ENCODE assay signal across 20 cellular contexts in the genomic region with DNA sequence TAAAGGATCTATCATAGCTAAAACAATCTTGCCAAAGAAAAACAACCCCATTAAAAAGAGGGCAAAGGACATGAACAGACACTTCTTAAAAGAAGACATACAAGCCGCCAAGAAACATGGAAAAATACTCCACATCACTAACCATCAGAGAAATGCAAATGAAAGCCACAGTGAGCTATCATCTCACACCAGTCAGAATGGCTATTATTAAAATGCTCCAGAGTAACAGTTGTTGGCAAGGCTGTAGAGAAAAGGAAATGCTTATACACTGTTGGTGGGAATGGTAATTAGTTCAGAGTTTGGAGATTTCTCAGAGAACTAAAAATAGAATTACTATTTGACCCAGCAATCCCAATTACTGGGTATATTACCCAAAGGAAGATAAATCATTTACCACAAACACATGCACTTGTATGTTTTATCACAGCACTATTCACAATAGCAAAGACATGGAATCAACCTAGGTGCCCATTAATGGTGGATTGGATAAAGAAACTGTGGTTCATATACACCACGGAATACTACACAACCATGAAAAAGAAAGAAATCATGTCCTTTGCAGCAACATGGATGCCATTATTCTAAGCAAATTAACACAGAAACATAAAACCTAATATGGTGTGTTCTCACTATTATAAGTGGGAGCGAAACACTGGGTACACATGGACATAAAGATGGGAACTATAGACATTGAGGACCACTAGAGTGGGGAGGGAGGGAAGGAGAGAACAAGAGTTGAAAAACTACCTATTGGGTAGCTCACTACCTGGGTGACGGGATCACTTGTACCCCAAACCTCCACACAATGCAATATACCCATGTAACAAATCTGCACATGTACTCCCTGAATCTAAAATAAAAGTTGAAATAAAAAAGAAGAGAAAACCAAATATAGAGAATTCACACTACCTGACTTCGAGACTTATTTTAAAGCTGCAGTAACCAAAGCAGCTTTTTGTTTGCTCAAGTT. TPM values are rescaled to one million over a fixed set of nuclear protein-coding genes. Genes with fewer than 3 reads are reported as not detected.
DNase-seq lines count a peak whose midpoint lies in the region; ATAC-seq, FAIRE-seq and TF ChIP-seq lines count a peak whose summit lies in the region.
"Had no signal": no experiment of that assay in that cellular context is flagged by ENCODE, and none has a peak within 500 bp of the region (broad histone marks: within the 10 kb centered on the region; RNA-seq: fewer than 3 reads in every experiment).

No MANE protein-coding gene starts in this region.

- TF ChIP-seq CTCF in WTC11 (IDR thresholded peaks at IDR 0.05): no peak

- no peaks in the 10 kb centered on the region for H3K36me3 Mint-ChIP-seq in activated CD4-positive, alpha-beta T cell treated with anti-CD3 and anti-CD28 coated beads for 36 hours (ENCODE audit: low read depth)
- H3K36me3 Mint-ChIP-seq in WTC11: no peaks in the 10 kb centered on the region
- no peaks in the 10 kb centered on the region for H3K36me3 Mint-ChIP-seq in activated CD8-positive, alpha-beta memory T cell treated with anti-CD3 and anti-CD28 coated beads, Interleukin-2, amount 10 ng/mL, durations not matched to agents 7 days and 5 days
- H3K36me3 Mint-ChIP-seq: stimulated activated memory B cell treated with anti-CD40 and anti-IgM and Interleukin-4, amounts not matched to agents 10 μg/mL and 1 μg/mL and 100 μg/mL, for 72 hours had no signal

- no peak overlapping the region for H3K4me3 Mint-ChIP-seq in activated CD4-positive, alpha-beta T cell treated with anti-CD3 and anti-CD28 coated beads for 36 hours
- no peak overlapping the region for H3K4me3 Mint-ChIP-seq in WTC11
- H3K4me3 Mint-ChIP-seq in activated CD8-positive, alpha-beta memory T cell treated with anti-CD3 and anti-CD28 coated beads, Interleukin-2, amount 10 ng/mL, durations not matched to agents 7 days and 5 days: no peak overlapping the region
- H3K4me3 Mint-ChIP-seq: activated naive CD8-positive, alpha-beta T cell; memory B cell; stimulated activated memory B cell treated with anti-CD40 and anti-IgM and Interleukin-4, amounts not matched to agents 10 μg/mL and 1 μg/mL and 100 μg/mL, for 72 hours had no signal

- no peak for TF ChIP-seq POLR2A in GM18505 (IDR thresholded peaks at IDR 0.05; ENCODE audit: borderline replicate concordance, extremely low read depth, insufficient read depth, insufficient read length)

- peaks cover 6% of the 10 kb centered on the region for H3K27me3 Mint-ChIP-seq in activated CD4-positive, alpha-beta T cell treated with anti-CD3 and anti-CD28 coated beads for 36 hours
- no peaks in the 10 kb centered on the region; the same call in 1 of the 2 replicates for H3K27me3 Mint-ChIP-seq in WTC11 (ENCODE audit: low read depth)
- H3K27me3 Mint-ChIP-seq in activated CD8-positive, alpha-beta memory T cell treated with anti-CD3 and anti-CD28 coated beads, Interleukin-2, amount 10 ng/mL, durations not matched to agents 7 days and 5 days: peaks cover 20% of the 10 kb centered on the region
- H3K27me3 Mint-ChIP-seq: memory B cell had no signal

- CTCF ChIA-PET in activated CD4-positive, alpha-beta T cell treated with anti-CD3 and anti-CD28 coated beads for 36 hours (lab: Charles Lee): interaction anchor here (1.0 kb wide), 1 partner anchor 93 kb away, joined by 4 read pairs; no protein-coding TSS in a partner anchor
- CTCF ChIA-PET in WTC11 (lab: Charles Lee): no interaction called here
- CTCF ChIA-PET in activated CD8-positive, alpha-beta memory T cell treated with anti-CD3 and anti-CD28 coated beads, Interleukin-2, amount 10 ng/mL, durations not matched to agents 7 days and 5 days (lab: Charles Lee): interaction anchor here (1.1 kb wide), 1 partner anchor 9 kb away, joined by 3 read pairs; no protein-coding TSS in a partner anchor

- no peak overlapping the region for H3K27ac Mint-ChIP-seq in activated CD4-positive, alpha-beta T cell treated with anti-CD3 and anti-CD28 coated beads for 36 hours
- H3K27ac Mint-ChIP-seq in WTC11: no peak overlapping the region
- no peak overlapping the region for H3K27ac Mint-ChIP-seq in activated CD8-positive, alpha-beta memory T cell treated with anti-CD3 and anti-CD28 coated beads, Interleukin-2, amount 10 ng/mL, durations not matched to agents 7 days and 5 days
- H3K27ac Mint-ChIP-seq: activated naive CD8-positive, alpha-beta T cell; memory B cell; stimulated activated memory B cell treated with anti-CD40 and anti-IgM and Interleukin-4, amounts not matched to agents 10 μg/mL and 1 μg/mL and 100 μg/mL, for 72 hours had no signal

- DNase-seq in activated CD4-positive, alpha-beta T cell treated with anti-CD3 and anti-CD28 coated beads for 36 hours: no peak
- no peak for DNase-seq in activated CD4-positive, alpha-beta T cell treated with anti-CD3 and anti-CD28 coated beads for 1 hour
- DNase-seq in GM19239 (ENCODE audit: insufficient read length, low spot score) (no peak), WTC11 (ENCODE audit: low spot score) (no peak), myocyte (ENCODE audit: low read depth) (peak; percentile 59)
- DNase-seq in activated CD8-positive, alpha-beta memory T cell treated with anti-CD3 and anti-CD28 coated beads, Interleukin-2, amount 10 ng/mL, durations not matched to agents 7 days and 5 days: no peak
- DNase-seq: BE2C, heart right ventricle, left colon, NCI-H2081, occipital lobe, SJCRH30, T-helper 1 cell had no signal

- FAIRE-seq in GM19239 (lab: Jason Lieb, UNC): peak; percentile 40
- FAIRE-seq: GM12878 had no signal

- intact Hi-C loops in activated CD4-positive, alpha-beta T cell treated with anti-CD3 and anti-CD28 coated beads for 36 hours (cut with DNase I, micrococcal nuclease): no loop called here

- no peaks in the 10 kb centered on the region for H3K9me3 Mint-ChIP-seq in activated CD4-positive, alpha-beta T cell treated with anti-CD3 and anti-CD28 coated beads for 36 hours (ENCODE audit: low read depth)
- peaks cover 18% of the 10 kb centered on the region for H3K9me3 Mint-ChIP-seq in WTC11
- H3K9me3 Mint-ChIP-seq in activated CD8-positive, alpha-beta memory T cell treated with anti-CD3 and anti-CD28 coated beads, Interleukin-2, amount 10 ng/mL, durations not matched to agents 7 days and 5 days (ENCODE audit: low read depth): no peaks in the 10 kb centered on the region

- no peaks in the 10 kb centered on the region for H3K4me1 Mint-ChIP-seq in activated CD4-positive, alpha-beta T cell treated with anti-CD3 and anti-CD28 coated beads for 36 hours
- no peaks in the 10 kb centered on the region for H3K4me1 Mint-ChIP-seq in WTC11
- no peaks in the 10 kb centered on the region for H3K4me1 Mint-ChIP-seq in activated CD8-positive, alpha-beta memory T cell treated with anti-CD3 and anti-CD28 coated beads, Interleukin-2, amount 10 ng/mL, durations not matched to agents 7 days and 5 days
- H3K4me1 Mint-ChIP-seq: memory B cell; stimulated activated memory B cell treated with anti-CD40 and anti-IgM and Interleukin-4, amounts not matched to agents 10 μg/mL and 1 μg/mL and 100 μg/mL, for 72 hours had no signal

- peak; percentile 51 for ATAC-seq in activated CD4-positive, alpha-beta T cell treated with anti-CD3 and anti-CD28 coated beads for 36 hours
- ATAC-seq in WTC11: no peak
- no peak for ATAC-seq in GM18505 (IDR thresholded peaks at IDR 0.05; ENCODE audit: unreplicated experiment)
- ATAC-seq in HG03139 (IDR thresholded peaks at IDR 0.05; ENCODE audit: unreplicated experiment): no peak
- ATAC-seq in activated CD8-positive, alpha-beta memory T cell treated with anti-CD3 and anti-CD28 coated beads, Interleukin-2, amount 10 ng/mL, durations not matched to agents 7 days and 5 days: no peak
- ATAC-seq: activated CD4-positive, CD25-positive, alpha-beta regulatory T cell treated with anti-CD3 and anti-CD28 coated beads, Interleukin-2, amount 50 U/mL, for 24 hours; GM12878; heart right ventricle; left colon; stimulated activated memory B cell treated with anti-CD40 and anti-IgM and Interleukin-4, amounts not matched to agents 10 μg/mL and 1 μg/mL and 100 μg/mL, for 72 hours had no signal

- POLR2A ChIA-PET in activated CD4-positive, alpha-beta T cell treated with anti-CD3 and anti-CD28 coated beads for 36 hours (lab: Charles Lee): no interaction called here
- POLR2A ChIA-PET in WTC11 (lab: Charles Lee): no interaction called here

TF ChIP-seq in WTC11, 78 proteins besides CTCF, POLR2A, EP300 and RAD21:
- TF ChIP-seq MXD4 (CRISPR knock-in tag; IDR thresholded peaks at IDR 0.05; ENCODE audit: borderline replicate concordance) (no peak), GTF2I (CRISPR knock-in tag; conservative IDR thresholded peaks at IDR 0.05) (0 out of 2 replicates have a peak, but pooled peaks have one; percentile 29), TEAD1 (CRISPR knock-in tag; IDR thresholded peaks at IDR 0.05) (no peak)
TF ChIP-seq in WTC11: peak in this region for 1.

RNA-seq across cellular contexts. Expression of gene ITGA11, which starts 32.6 kb away (rescaled TPM):
- 1 to 10 TPM; 2.9 to 3.2 TPM for total RNA-seq in activated CD4-positive, alpha-beta T cell treated with anti-CD3 and anti-CD28 coated beads for 36 hours
- total RNA-seq in WTC11 (2021) (0.11 to 0.60 TPM (median 0.15 TPM) in 3 replicates), myocyte (29.2 and 33.5 TPM in 2 replicates)
- polyA plus RNA-seq in myocyte (2012): 1,681 TPM
- total RNA-seq in activated CD8-positive, alpha-beta memory T cell treated with anti-CD3 and anti-CD28 coated beads, Interleukin-2, amount 10 ng/mL, durations not matched to agents 7 days and 5 days: under 1 TPM in 1 of 2 experiments, not detected in 1; 0.02 TPM
- total RNA-seq: SJCRH30 had no signal
